ENCODE assay signal across 1 cellular context in genomic region chr7:128409435-128410091, GRCh38.
A peak's percentile ranks its signal among the peaks of the same experiment; 100 is the strongest.
TF ChIP-seq lines count a peak whose summit lies in the region.

TSS of gene IMPDH1 (minus strand) at chr7:128409982. CDS start at chr7:128409901, 81 bp downstream.

TF ChIP-seq in K562, 482 proteins besides CTCF, POLR2A, EP300 and RAD21 (continues in another document):
- TF ChIP-seq MGA (IDR thresholded peaks at IDR 0.05): peak; percentile 62
- TF ChIP-seq ZBTB12 (CRISPR knock-in tag; IDR thresholded peaks at IDR 0.05): no peak
- TF ChIP-seq ZNF75A (CRISPR knock-in tag; IDR thresholded peaks at IDR 0.05): no peak
- peak; percentile 39; the same call in 1 of the 2 replicates for TF ChIP-seq HCFC1 (IDR thresholded peaks at IDR 0.05; ENCODE audit: low read depth, low read length)
- peak; percentile 63 for TF ChIP-seq TBP (optimal IDR thresholded peaks at IDR 0.05; ENCODE audit: low read depth, low read length)
- TF ChIP-seq EGR1 (conservative IDR thresholded peaks at IDR 0.05): peak; percentile 10; the same call in 1 of the 2 replicates
- TF ChIP-seq PCBP2 (IDR thresholded peaks at IDR 0.05; ENCODE audit: low read depth, low read length, poor library complexity, severe bottlenecking): no peak
- TF ChIP-seq ZNF121 (CRISPR knock-in tag; conservative IDR thresholded peaks at IDR 0.05): no peak
- TF ChIP-seq ARHGAP35 (IDR thresholded peaks at IDR 0.05; ENCODE audit: partially characterized antibody): no peak
- peak; percentile 85 to 95 for TF ChIP-seq NONO (IDR thresholded peaks at IDR 0.05; ENCODE audit: low read depth in 2 of 2, low read length in 1 of 2)
- no peak for TF ChIP-seq ZNF398 (CRISPR knock-in tag; IDR thresholded peaks at IDR 0.05)
- no peak for TF ChIP-seq ZNF354B (CRISPR knock-in tag; IDR thresholded peaks at IDR 0.05)
- TF ChIP-seq BMI1 (IDR thresholded peaks at IDR 0.05; ENCODE audit: low read length): no peak
- TF ChIP-seq PBX2 (CRISPR knock-in tag; IDR thresholded peaks at IDR 0.05; ENCODE audit: low read depth): 0 out of 2 replicates have a peak, but pooled peaks have one; percentile 11
- no peak for TF ChIP-seq PBX2 (tag; conservative IDR thresholded peaks at IDR 0.05; ENCODE audit: low read depth)
- 0 out of 2 replicates have a peak, but pooled peaks have one; percentile 44 for TF ChIP-seq KLF13 (tag; IDR thresholded peaks at IDR 0.05; ENCODE audit: borderline replicate concordance, low read depth)
- no peak for TF ChIP-seq ESRRB (CRISPR knock-in tag; IDR thresholded peaks at IDR 0.05; ENCODE audit: borderline replicate concordance)
- no peak for TF ChIP-seq FIP1L1 (IDR thresholded peaks at IDR 0.05; ENCODE audit: low read depth, low read length, poor library complexity, severe bottlenecking)
- no peak for TF ChIP-seq ZZZ3 (IDR thresholded peaks at IDR 0.05)
- no peak for TF ChIP-seq RBM25 (IDR thresholded peaks at IDR 0.05; ENCODE audit: low read depth, low read length, severe bottlenecking)
- TF ChIP-seq HDGF (IDR thresholded peaks at IDR 0.05): no peak
- peak; percentile 42; the same call in 1 of the 2 replicates for TF ChIP-seq MBD2 (IDR thresholded peaks at IDR 0.05; ENCODE audit: borderline replicate concordance, low read depth)
- TF ChIP-seq CEBPB (tag; IDR thresholded peaks at IDR 0.05): no peak
- TF ChIP-seq HMGN3 (IDR thresholded peaks at IDR 0.05; ENCODE audit: borderline replicate concordance, extremely low read depth, insufficient read length, low read depth, low read length): peak; percentile 95
- no peak for TF ChIP-seq ZNF445 (CRISPR knock-in tag; IDR thresholded peaks at IDR 0.05; ENCODE audit: low read depth)
- TF ChIP-seq NR2C2 (CRISPR knock-in tag; IDR thresholded peaks at IDR 0.05): no peak
- peak; percentile 62; the same call in 1 of the 2 replicates for TF ChIP-seq NR2C2 (tag; IDR thresholded peaks at IDR 0.05)
- TF ChIP-seq ZNF316 (IDR thresholded peaks at IDR 0.05): no peak
- peak; percentile 82 for TF ChIP-seq HNRNPL (IDR thresholded peaks at IDR 0.05; ENCODE audit: low read depth, low read length)
- peak; percentile 37; the same call in 1 of the 2 replicates for TF ChIP-seq E2F3 (CRISPR knock-in tag; IDR thresholded peaks at IDR 0.05)
- no peak for TF ChIP-seq DDX20 (tag; IDR thresholded peaks at IDR 0.05; ENCODE audit: low read depth)
- no peak for TF ChIP-seq GABPB2 (CRISPR knock-in tag; conservative IDR thresholded peaks at IDR 0.05)
- no peak for TF ChIP-seq DNMT1 (IDR thresholded peaks at IDR 0.05)
- 0 out of 2 replicates have a peak, but pooled peaks have one; percentile 22 for TF ChIP-seq JUN (IDR thresholded peaks at IDR 0.05; ENCODE audit: borderline replicate concordance, low read depth, low read length)
- TF ChIP-seq JUN (CRISPR knock-in tag; IDR thresholded peaks at IDR 0.05; ENCODE audit: borderline replicate concordance): 0 out of 2 replicates have a peak, but pooled peaks have one; percentile 15
- no peak for TF ChIP-seq PTRF (tag; IDR thresholded peaks at IDR 0.05)
- TF ChIP-seq BDP1 (IDR thresholded peaks at IDR 0.05; ENCODE audit: insufficient read depth, insufficient read length): no peak
- TF ChIP-seq HMG20A (CRISPR knock-in tag; conservative IDR thresholded peaks at IDR 0.05): no peak
- no peak for TF ChIP-seq ZNF280A (IDR thresholded peaks at IDR 0.05; ENCODE audit: low read depth, partially characterized antibody)
- TF ChIP-seq ZNF77 (CRISPR knock-in tag; IDR thresholded peaks at IDR 0.05): no peak
- TF ChIP-seq TCF7 (IDR thresholded peaks at IDR 0.05; ENCODE audit: borderline replicate concordance): no peak
- no peak for TF ChIP-seq NFIX (CRISPR knock-in tag; IDR thresholded peaks at IDR 0.05; ENCODE audit: low read depth)
- peak; percentile 84 for TF ChIP-seq SAP30 (IDR thresholded peaks at IDR 0.05; ENCODE audit: borderline replicate concordance, insufficient read depth, low read depth, low read length, poor library complexity, severe bottlenecking)
- TF ChIP-seq KAT2B (IDR thresholded peaks at IDR 0.05; ENCODE audit: low read depth, low read length): no peak
- no peak for TF ChIP-seq TEAD4 (IDR thresholded peaks at IDR 0.05; ENCODE audit: low read length)
- TF ChIP-seq TEAD4 (CRISPR knock-in tag; IDR thresholded peaks at IDR 0.05; ENCODE audit: borderline replicate concordance): no peak
- no peak for TF ChIP-seq ZC3H8 (IDR thresholded peaks at IDR 0.05)
